ENCODE assay signal across 1 cellular context in the genomic region with DNA sequence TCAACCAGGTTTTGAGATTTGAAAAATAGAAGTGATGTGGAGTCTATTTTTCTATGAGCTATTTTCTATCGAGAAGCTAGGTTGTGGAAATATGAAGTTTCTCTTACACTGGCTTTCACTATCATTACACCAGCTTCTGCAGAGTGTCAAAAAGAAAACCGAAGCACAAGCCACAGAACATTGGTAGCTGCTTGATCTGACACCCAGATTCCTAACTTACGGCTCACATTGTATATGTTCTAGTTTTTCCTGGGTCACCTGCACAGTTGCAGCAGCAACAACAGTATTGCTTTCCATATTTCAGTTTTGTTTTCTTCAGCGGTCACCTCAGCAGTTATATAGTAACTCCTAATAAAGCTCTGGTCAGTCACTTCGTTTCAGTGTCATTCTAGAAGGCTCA.
TF ChIP-seq lines count a peak whose summit lies in the region.

No MANE protein-coding gene starts in this region.

TF ChIP-seq in H1, 55 proteins besides CTCF, POLR2A, EP300 and RAD21 (continued from another document):
- TF ChIP-seq, protein P1, sequence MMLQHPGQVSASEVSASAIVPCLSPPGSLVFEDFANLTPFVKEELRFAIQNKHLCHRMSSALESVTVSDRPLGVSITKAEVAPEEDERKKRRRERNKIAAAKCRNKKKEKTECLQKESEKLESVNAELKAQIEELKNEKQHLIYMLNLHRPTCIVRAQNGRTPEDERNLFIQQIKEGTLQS (IDR thresholded peaks at IDR 0.05; ENCODE audit: insufficient read depth, low read depth, low read length): no peak
- TF ChIP-seq TCF12 (IDR thresholded peaks at IDR 0.05; ENCODE audit: low read depth, low read length) (no peak), GABPA (IDR thresholded peaks at IDR 0.05; ENCODE audit: borderline replicate concordance, insufficient read depth, low read length) (no peak), JUN (IDR thresholded peaks at IDR 0.05; ENCODE audit: low read depth, low read length) (no peak), EZH2 (IDR thresholded peaks at IDR 0.05; ENCODE audit: low read depth, low read length, severe bottlenecking) (no peak), BRCA1 (IDR thresholded peaks at IDR 0.05; ENCODE audit: low read depth, low read length) (no peak)
TF ChIP-seq in H1: peak in this region for 0.
